ENCODE assay signal across 20 cellular contexts in the genomic region with DNA sequence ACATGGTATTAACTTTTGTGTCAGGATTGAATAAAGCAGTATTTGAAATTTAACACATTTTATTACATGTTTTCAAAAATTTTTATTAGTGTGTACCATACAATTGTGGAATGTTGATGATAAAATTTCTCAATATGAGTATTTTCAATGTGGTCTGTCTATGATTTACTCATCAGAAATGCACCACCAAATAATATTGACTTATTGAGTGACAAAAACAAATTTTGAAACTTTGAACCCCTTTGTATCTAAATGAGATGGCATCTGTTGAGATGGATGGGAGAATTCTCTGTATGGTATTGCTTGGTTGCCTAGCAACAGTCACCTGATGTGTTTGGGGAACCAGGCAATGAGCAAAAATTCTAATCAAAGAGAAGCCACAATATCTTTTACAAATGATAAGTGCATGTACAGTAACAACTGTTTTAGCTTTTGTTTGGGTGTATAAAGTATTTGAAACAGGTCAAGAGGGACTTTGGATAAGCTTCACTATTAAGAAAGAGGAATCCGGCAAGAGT.
"Had no signal": no experiment of that assay in that cellular context is flagged by ENCODE, and none has a peak within 500 bp of the region (broad histone marks: within the 10 kb centered on the region; RNA-seq: fewer than 3 reads in every experiment).

No MANE protein-coding gene starts in this region.

- H3K36me3 ChIP-seq: ascending aorta, breast epithelium, left ventricle myocardium inferior, suprapubic skin had no signal

- H3K9me3 Mint-ChIP-seq: stimulated activated naive CD8-positive, alpha-beta T cell treated with anti-CD3 and anti-CD28 coated beads, Interleukin-15, Interleukin-2, amounts not matched to agents 100 ng/mL and 50 ng/mL, for 24 hours; type B pancreatic cell had no signal

- H3K27ac Mint-ChIP-seq: activated naive CD4-positive, alpha-beta T cell treated with anti-CD3 and anti-CD28 coated beads, Interleukin-2, amount 10 ng/mL, durations not matched to agents 7 days and 5 days; activated T-helper 2 cell treated with anti-CD3 and anti-CD28 coated beads, Interferon-gamma antibody, Interleukin-2, Interleukin-4, amounts not matched to agents 10 μg/mL and 5 μg/mL and 100 μg/mL, durations not matched to agents 14 hours and 24 hours and 36 hours; dendritic cell treated with granulocyte-macrophage colony-stimulating factor and Interleukin-4, amounts not matched to agents 40 ng/mL and 50 ng/mL, for 4 days; natural killer cell treated with Interleukin-12 subunit alpha and Interleukin-12 subunit beta and Interleukin-15 and Interleukin-18, amount 100 ng/mL, for 72 hours; progenitor cell of endocrine pancreas; stimulated activated naive CD8-positive, alpha-beta T cell treated with anti-CD3 and anti-CD28 coated beads, Interleukin-15, Interleukin-2, amounts not matched to agents 100 ng/mL and 50 ng/mL, for 24 hours; type B pancreatic cell had no signal

- H3K4me3 Mint-ChIP-seq: activated naive CD4-positive, alpha-beta T cell treated with anti-CD3 and anti-CD28 coated beads, Interleukin-2, amount 10 ng/mL, durations not matched to agents 7 days and 5 days; dendritic cell treated with granulocyte-macrophage colony-stimulating factor and Interleukin-4, amounts not matched to agents 40 ng/mL and 50 ng/mL, for 4 days; natural killer cell treated with Interleukin-12 subunit alpha and Interleukin-12 subunit beta and Interleukin-15 and Interleukin-18, amount 100 ng/mL, for 72 hours; stimulated activated naive CD8-positive, alpha-beta T cell treated with anti-CD3 and anti-CD28 coated beads, Interleukin-15, Interleukin-2, amounts not matched to agents 100 ng/mL and 50 ng/mL, for 24 hours; type B pancreatic cell had no signal

- DNase-seq: activated CD4-positive, alpha-beta T cell treated with anti-CD3 and anti-CD28 coated beads for 1 hour; activated CD4-positive, alpha-beta T cell treated with anti-CD3 and anti-CD28 coated beads, Interleukin-2, amount 50 U/mL, for 4 hours; activated naive CD4-positive, alpha-beta T cell treated with anti-CD3 and anti-CD28 coated beads, Interleukin-2, amount 10 ng/mL, durations not matched to agents 7 days and 5 days; cerebellar nuclear complex; effector memory CD4-positive, alpha-beta T cell; foreskin fibroblast; glutamatergic neuron; left ventricle myocardium inferior; mucosa of descending colon; right cardiac atrium had no signal

- H3K27me3 Mint-ChIP-seq: activated naive CD4-positive, alpha-beta T cell treated with anti-CD3 and anti-CD28 coated beads, Interleukin-2, amount 10 ng/mL, durations not matched to agents 7 days and 5 days; dendritic cell treated with granulocyte-macrophage colony-stimulating factor and Interleukin-4, amounts not matched to agents 40 ng/mL and 50 ng/mL, for 4 days; natural killer cell treated with Interleukin-12 subunit alpha and Interleukin-12 subunit beta and Interleukin-15 and Interleukin-18, amount 100 ng/mL, for 72 hours; progenitor cell of endocrine pancreas; stimulated activated naive CD8-positive, alpha-beta T cell treated with anti-CD3 and anti-CD28 coated beads, Interleukin-15, Interleukin-2, amounts not matched to agents 100 ng/mL and 50 ng/mL, for 24 hours; type B pancreatic cell had no signal

- ATAC-seq: mucosa of descending colon; natural killer cell treated with Interleukin-12 subunit alpha and Interleukin-12 subunit beta and Interleukin-15 and Interleukin-18, amount 100 ng/mL, for 72 hours; right cardiac atrium had no signal

- H3K4me1 Mint-ChIP-seq: activated naive CD4-positive, alpha-beta T cell treated with anti-CD3 and anti-CD28 coated beads, Interleukin-2, amount 10 ng/mL, durations not matched to agents 7 days and 5 days had no signal

- H3K36me3 Mint-ChIP-seq: activated naive CD4-positive, alpha-beta T cell treated with anti-CD3 and anti-CD28 coated beads, Interleukin-2, amount 10 ng/mL, durations not matched to agents 7 days and 5 days; type B pancreatic cell had no signal

- H3K4me3 ChIP-seq: ascending aorta, breast epithelium, left ventricle myocardium inferior, mucosa of descending colon, smooth muscle cell, suprapubic skin had no signal

- H3K27ac ChIP-seq: ascending aorta, breast epithelium, left ventricle myocardium inferior, suprapubic skin had no signal

- H3K9me3 ChIP-seq: breast epithelium, left ventricle myocardium inferior, mucosa of descending colon, suprapubic skin had no signal

- H3K4me1 ChIP-seq: breast epithelium, suprapubic skin had no signal

- H3K4me2 ChIP-seq: smooth muscle cell had no signal

- H3K27me3 ChIP-seq: ascending aorta, breast epithelium, suprapubic skin had no signal
